ENCODE assay signal across 11 cellular contexts in the genomic region with DNA sequence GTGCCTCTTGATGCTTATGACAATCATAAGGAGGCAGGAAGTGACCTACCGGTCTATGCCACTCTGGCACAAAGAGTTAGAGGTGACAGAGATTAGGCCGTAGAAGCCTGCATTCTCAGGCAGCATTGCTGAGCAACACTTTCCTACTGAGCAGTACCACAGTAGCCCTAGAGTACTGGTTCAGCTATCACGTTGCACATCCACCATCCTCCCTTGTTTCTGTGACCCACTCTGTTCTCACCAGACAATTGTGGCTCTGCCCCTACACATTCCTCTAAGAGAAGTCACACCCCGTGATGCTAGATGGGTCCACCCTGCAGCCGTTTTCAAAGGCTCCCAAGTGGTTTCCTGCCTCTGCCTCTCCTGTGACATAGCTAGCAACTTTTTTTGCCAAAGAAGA. TPM values are rescaled to one million over a fixed set of nuclear protein-coding genes. Genes with fewer than 3 reads are reported as not detected.
DNase-seq lines count a peak whose midpoint lies in the region; ATAC-seq and TF ChIP-seq lines count a peak whose summit lies in the region.
"Had no signal": no experiment of that assay in that cellular context is flagged by ENCODE, and none has a peak within 500 bp of the region (broad histone marks: within the 10 kb centered on the region; RNA-seq: fewer than 3 reads in every experiment).

No MANE protein-coding gene starts in this region.

- no peak overlapping the region for H3K4me3 Mint-ChIP-seq in MCF 10A (ENCODE audit: unreplicated experiment)
- H3K4me3 Mint-ChIP-seq in activated T-cell treated with anti-CD3 and anti-CD28 coated beads, Interleukin-2, amount 50 U/mL, for 4 hours = no peak overlapping the region

- H3K36me3 Mint-ChIP-seq in MCF 10A (ENCODE audit: insufficient read depth, unreplicated experiment) = no peaks in the 10 kb centered on the region
- H3K36me3 Mint-ChIP-seq in activated T-cell treated with anti-CD3 and anti-CD28 coated beads, Interleukin-2, amount 50 U/mL, for 4 hours (ENCODE audit: insufficient read depth) = peaks cover 3% of the 10 kb centered on the region

- intact Hi-C loops in MCF 10A (cut with micrococcal nuclease) (no loop called here), breast epithelium (cut with DNase I; ENCODE audit: low total_unique reads) (no loop called here)

- no peaks in the 10 kb centered on the region for H3K4me1 ChIP-seq in breast epithelium

- no peak overlapping the region for H3K27ac ChIP-seq in breast epithelium
- H3K27ac ChIP-seq: ovary, PC-9 had no signal

- no peak overlapping the region for H3K4me3 ChIP-seq in breast epithelium
- no peak overlapping the region for H3K4me3 ChIP-seq in fibroblast of pulmonary artery (replicated peaks; ENCODE audit: low read depth, low read length)
- H3K4me3 ChIP-seq: ovary, PC-9 had no signal

- TF ChIP-seq CTCF in MCF 10A (IDR thresholded peaks at IDR 0.05; ENCODE audit: unreplicated experiment) = no peak
- no peak for TF ChIP-seq CTCF in breast epithelium (IDR thresholded peaks at IDR 0.05)
- TF ChIP-seq CTCF in fibroblast of pulmonary artery (IDR thresholded peaks at IDR 0.05; ENCODE audit: low read length, missing control alignments) = no peak

- POLR2A ChIA-PET in MCF 10A (lab: Yijun Ruan, JAX) = no interaction called here

- ATAC-seq in activated T-cell treated with anti-CD3 and anti-CD28 coated beads, Interleukin-2, amount 50 U/mL, for 4 hours = peak; percentile 71 to 80
- ATAC-seq in HG02884 (IDR thresholded peaks at IDR 0.05; ENCODE audit: unreplicated experiment) (no peak), GM19351 (IDR thresholded peaks at IDR 0.05; ENCODE audit: unreplicated experiment) (no peak)

- H3K27me3 Mint-ChIP-seq in MCF 10A (ENCODE audit: insufficient read depth, unreplicated experiment) = no peaks in the 10 kb centered on the region
- H3K27me3 Mint-ChIP-seq in activated T-cell treated with anti-CD3 and anti-CD28 coated beads, Interleukin-2, amount 50 U/mL, for 4 hours (ENCODE audit: low read depth) = no peaks in the 10 kb centered on the region

- H3K36me3 ChIP-seq in breast epithelium = no peaks in the 10 kb centered on the region
- H3K36me3 ChIP-seq: ovary had no signal

- H3K9me3 ChIP-seq in breast epithelium = peaks cover 5 to 9% of the 10 kb centered on the region in 2 donors
- H3K9me3 ChIP-seq: ovary had no signal

- no peaks in the 10 kb centered on the region for H3K4me1 Mint-ChIP-seq in MCF 10A (ENCODE audit: insufficient read depth, unreplicated experiment)
- H3K4me1 Mint-ChIP-seq in activated T-cell treated with anti-CD3 and anti-CD28 coated beads, Interleukin-2, amount 50 U/mL, for 4 hours (ENCODE audit: low read depth) = peaks cover 17% of the 10 kb centered on the region

- H3K27me3 ChIP-seq in breast epithelium = no peaks in the 10 kb centered on the region
- H3K27me3 ChIP-seq: ovary had no signal

- CTCF ChIA-PET in MCF 10A (lab: Yijun Ruan, JAX) = interaction anchor here (0.6 to 1.2 kb wide), 3 partner anchors 11 to 805 kb away, joined by 4 to 5 read pairs (median 5); no protein-coding TSS in a partner anchor

- H3K27ac Mint-ChIP-seq in MCF 10A (ENCODE audit: low read depth, unreplicated experiment) = no peak overlapping the region

- H3K9me3 Mint-ChIP-seq in MCF 10A (ENCODE audit: unreplicated experiment) = peaks cover 2% of the 10 kb centered on the region
- peaks cover 6% of the 10 kb centered on the region for H3K9me3 Mint-ChIP-seq in activated T-cell treated with anti-CD3 and anti-CD28 coated beads, Interleukin-2, amount 50 U/mL, for 4 hours

- no peak for TF ChIP-seq POLR2A in breast epithelium (IDR thresholded peaks at IDR 0.05)

- DNase-seq in MCF 10A (ENCODE audit: unreplicated experiment) = peak; percentile 4
- no peak for DNase-seq in breast epithelium (ENCODE audit: low spot score in 2 of 2)
- peak; percentile 4 for DNase-seq in activated T-cell treated with anti-CD3 and anti-CD28 coated beads, Interleukin-2, amount 50 U/mL, for 4 hours
- DNase-seq in fibroblast of pulmonary artery (ENCODE audit: low read depth) = peak; percentile 68
- peak; percentile 59 for DNase-seq in stromal cell of bone marrow (ENCODE audit: low read depth)
- no peak for DNase-seq in NCI-H2107 treated with DMSO at 0.1 percent for 48 hours (lab: John Stamatoyannopoulos, UW; ENCODE audit: unreplicated experiment)
- DNase-seq: activated CD4-positive, CD25-positive, alpha-beta regulatory T cell treated with anti-CD3 and anti-CD28 coated beads, Interleukin-2, amount 50 U/mL, for 72 hours; ovary; PC-9 had no signal

- BruUV-seq in MCF 10A (replicated peaks; lab: Mats Ljungman, UMichigan) = no TSS peak

RNA-seq across cellular contexts. Expression of a gene that starts 22.6 kb away (rescaled TPM):
- 87.2 and 105 TPM in 2 replicates for total RNA-seq in MCF 10A (2022)
- total RNA-seq in breast epithelium = 100 to 1,000 TPM; 108 to 112 (median 110) TPM
- total RNA-seq in activated T-cell treated with anti-CD3 and anti-CD28 coated beads, Interleukin-2, amount 50 U/mL, for 4 hours = 10 to 100 TPM; 63.2 to 70.3 (median 69.3) TPM

RNA-seq across cellular contexts. Expression of a gene that starts 34.6 kb away (rescaled TPM):
- total RNA-seq in MCF 10A (2022) (0.14 and 0.76 TPM in 2 replicates), breast epithelium (1 to 10 TPM; 2.3 to 4.1 (median 3.0) TPM)
- under 1 TPM; 0.03 to 0.19 (median 0.11) TPM for total RNA-seq in activated T-cell treated with anti-CD3 and anti-CD28 coated beads, Interleukin-2, amount 50 U/mL, for 4 hours
- total RNA-seq: PC-9 had no signal

Comparison
In these comparisons a context has a peak if more than half of its experiments do, and no peak if none do; other contexts are left out.
1. DNase-seq: peak in MCF 10A (single experiment), activated T-cell treated with anti-CD3 and anti-CD28 coated beads, Interleukin-2, amount 50 U/mL, for 4 hours (single experiment), fibroblast of pulmonary artery (single experiment) and stromal cell of bone marrow (single experiment); none in breast epithelium (0 of 2) and NCI-H2107 treated with DMSO at 0.1 percent for 48 hours (single experiment).
2. ATAC-seq: peak in activated T-cell treated with anti-CD3 and anti-CD28 coated beads, Interleukin-2, amount 50 U/mL, for 4 hours (2 of 2); none in HG02884 (single experiment) and GM19351 (single experiment).